ENCODE assay signal across 26 cellular contexts in the genomic region with DNA sequence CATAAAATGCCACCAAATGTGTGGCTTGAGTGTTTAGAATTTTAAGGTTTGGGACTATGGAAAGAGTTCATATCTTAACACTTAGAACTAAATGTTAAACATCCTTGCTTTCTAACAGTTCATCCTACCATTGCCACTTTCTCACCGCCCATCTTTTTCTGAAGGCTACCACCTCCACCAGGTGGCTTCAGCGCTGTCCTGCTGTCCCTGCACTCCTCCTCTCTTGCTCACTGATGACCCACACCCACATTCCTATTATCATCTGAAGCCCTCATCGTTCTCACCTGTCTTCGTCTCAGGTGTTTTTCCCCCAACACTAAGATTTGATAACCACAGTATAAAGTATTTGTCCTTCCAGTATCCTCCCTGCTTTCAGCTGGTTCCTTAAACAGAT. TPM values are rescaled to one million over a fixed set of nuclear protein-coding genes. Genes with fewer than 3 reads are reported as not detected.
"Had no signal": no experiment of that assay in that cellular context is flagged by ENCODE, and none has a peak within 500 bp of the region (broad histone marks: within the 10 kb centered on the region; RNA-seq: fewer than 3 reads in every experiment).

No MANE protein-coding gene starts in this region.

- H3K4me1 Mint-ChIP-seq: activated CD4-positive, alpha-beta memory T cell treated with anti-CD3 and anti-CD28 coated beads, Interleukin-2, amount 10 ng/mL, durations not matched to agents 7 days and 5 days; activated naive CD4-positive, alpha-beta T cell treated with anti-CD3 and anti-CD28 coated beads, Interleukin-2, amount 50 U/mL, for 24 hours; naive thymus-derived CD4-positive, alpha-beta T cell; stimulated activated naive B cell treated with anti-CD40 and anti-IgM and Interleukin-4, amounts not matched to agents 10 μg/mL and 1 μg/mL and 100 μg/mL, for 72 hours had no signal

- ATAC-seq: left lobe of liver; lower lobe of right lung; naive thymus-derived CD4-positive, alpha-beta T cell; stimulated activated naive B cell treated with anti-CD40 and anti-IgM and Interleukin-4, amounts not matched to agents 10 μg/mL and 1 μg/mL and 100 μg/mL, for 72 hours had no signal

- H3K27ac Mint-ChIP-seq: activated CD4-positive, alpha-beta memory T cell treated with anti-CD3 and anti-CD28 coated beads, Interleukin-2, amount 10 ng/mL, durations not matched to agents 7 days and 5 days; activated naive CD4-positive, alpha-beta T cell treated with anti-CD3 and anti-CD28 coated beads, Interleukin-2, amount 50 U/mL, for 24 hours; activated T-helper 1 cell treated with anti-CD3 and anti-CD28 coated beads, Interleukin-12 subunit alpha, Interleukin-12 subunit beta, Interleukin-2, Interleukin-4 antibody, amounts not matched to agents 30 ng/mL and 10 ng/mL and 1 ng/mL, durations not matched to agents 14 hours and 24 hours and 36 hours; naive thymus-derived CD4-positive, alpha-beta T cell; progenitor cell of endocrine pancreas; stimulated activated naive B cell treated with anti-CD40 and anti-IgM and Interleukin-4, amounts not matched to agents 10 μg/mL and 1 μg/mL and 100 μg/mL, for 72 hours; type B pancreatic cell had no signal

- H3K9me3 ChIP-seq: adrenal gland, breast epithelium, lower lobe of right lung, sigmoid colon, thoracic aorta had no signal

- H3K36me3 Mint-ChIP-seq: activated naive CD4-positive, alpha-beta T cell treated with anti-CD3 and anti-CD28 coated beads, Interleukin-2, amount 50 U/mL, for 24 hours; naive thymus-derived CD4-positive, alpha-beta T cell; stimulated activated naive B cell treated with anti-CD40 and anti-IgM and Interleukin-4, amounts not matched to agents 10 μg/mL and 1 μg/mL and 100 μg/mL, for 72 hours; type B pancreatic cell had no signal

- H3K4me1 ChIP-seq: breast epithelium, lower lobe of right lung, sigmoid colon had no signal

- H3K27ac ChIP-seq: lower lobe of right lung, sigmoid colon, thoracic aorta had no signal

- H3K4me3 Mint-ChIP-seq: activated CD4-positive, alpha-beta memory T cell treated with anti-CD3 and anti-CD28 coated beads, Interleukin-2, amount 10 ng/mL, durations not matched to agents 7 days and 5 days; activated naive CD4-positive, alpha-beta T cell treated with anti-CD3 and anti-CD28 coated beads, Interleukin-2, amount 50 U/mL, for 24 hours; activated T-helper 1 cell treated with anti-CD3 and anti-CD28 coated beads, Interleukin-12 subunit alpha, Interleukin-12 subunit beta, Interleukin-2, Interleukin-4 antibody, amounts not matched to agents 30 ng/mL and 10 ng/mL and 1 ng/mL, durations not matched to agents 14 hours and 24 hours and 36 hours; naive thymus-derived CD4-positive, alpha-beta T cell; stimulated activated naive B cell treated with anti-CD40 and anti-IgM and Interleukin-4, amounts not matched to agents 10 μg/mL and 1 μg/mL and 100 μg/mL, for 72 hours; type B pancreatic cell had no signal

- H3K4me3 ChIP-seq: adrenal gland, breast epithelium, lower lobe of right lung, sigmoid colon, thoracic aorta had no signal

- FAIRE-seq: astrocyte, kidney had no signal

- H3K9me3 Mint-ChIP-seq: activated CD4-positive, alpha-beta memory T cell treated with anti-CD3 and anti-CD28 coated beads, Interleukin-2, amount 10 ng/mL, durations not matched to agents 7 days and 5 days; activated naive CD4-positive, alpha-beta T cell treated with anti-CD3 and anti-CD28 coated beads, Interleukin-2, amount 50 U/mL, for 24 hours; activated T-helper 1 cell treated with anti-CD3 and anti-CD28 coated beads, Interleukin-12 subunit alpha, Interleukin-12 subunit beta, Interleukin-2, Interleukin-4 antibody, amounts not matched to agents 30 ng/mL and 10 ng/mL and 1 ng/mL, durations not matched to agents 14 hours and 24 hours and 36 hours; naive thymus-derived CD4-positive, alpha-beta T cell; stimulated activated naive B cell treated with anti-CD40 and anti-IgM and Interleukin-4, amounts not matched to agents 10 μg/mL and 1 μg/mL and 100 μg/mL, for 72 hours; type B pancreatic cell had no signal

- H3K27me3 ChIP-seq: adrenal gland, breast epithelium had no signal

- DNase-seq: activated CD4-positive, alpha-beta memory T cell treated with anti-CD3 and anti-CD28 coated beads, Interleukin-2, amount 10 ng/mL, durations not matched to agents 7 days and 5 days; activated CD4-positive, alpha-beta T cell treated with anti-CD3 and anti-CD28 coated beads for 48 hours; activated CD4-positive, CD25-positive, alpha-beta regulatory T cell; activated gamma-delta T cell; activated T-cell treated with anti-CD3 and anti-CD28 coated beads for 4 hours; cortex of kidney; effector CD4-positive, alpha-beta T cell; erythroblast; foreskin fibroblast; kidney; lower lobe of right lung; naive thymus-derived CD4-positive, alpha-beta T cell; sigmoid colon; stimulated activated CD4-positive, alpha-beta T cell treated with anti-CD3 and anti-CD28 coated beads, Interleukin-2, amount 100 ng/mL, for 48 hours; stimulated activated CD8-positive, alpha-beta memory T cell treated with anti-CD3 and anti-CD28 coated beads, Interleukin-4, amount 100 ng/mL, for 48 hours; stimulated activated naive B cell treated with anti-CD40 and anti-IgM and Interleukin-4, amounts not matched to agents 10 μg/mL and 1 μg/mL and 100 μg/mL, for 72 hours; T-helper 1 cell had no signal

- H3K36me3 ChIP-seq: adrenal gland, breast epithelium, lower lobe of right lung, sigmoid colon, thoracic aorta had no signal

RNA-seq across cellular contexts. Expression of a gene that starts 7.4 kb away (rescaled TPM):
- total RNA-seq: activated CD4-positive, alpha-beta memory T cell treated with anti-CD3 and anti-CD28 coated beads, Interleukin-2, amount 10 ng/mL, durations not matched to agents 7 days and 5 days; activated T-helper 1 cell treated with anti-CD3 and anti-CD28 coated beads, Interleukin-12 subunit alpha, Interleukin-12 subunit beta, Interleukin-2, Interleukin-4 antibody, amounts not matched to agents 30 ng/mL and 10 ng/mL and 1 ng/mL, durations not matched to agents 14 hours and 24 hours and 36 hours; naive thymus-derived CD4-positive, alpha-beta T cell had no signal
- polyA plus RNA-seq: naive thymus-derived CD4-positive, alpha-beta T cell had no signal
